ENCODE assay signal across 8 cellular contexts in the genomic region with DNA sequence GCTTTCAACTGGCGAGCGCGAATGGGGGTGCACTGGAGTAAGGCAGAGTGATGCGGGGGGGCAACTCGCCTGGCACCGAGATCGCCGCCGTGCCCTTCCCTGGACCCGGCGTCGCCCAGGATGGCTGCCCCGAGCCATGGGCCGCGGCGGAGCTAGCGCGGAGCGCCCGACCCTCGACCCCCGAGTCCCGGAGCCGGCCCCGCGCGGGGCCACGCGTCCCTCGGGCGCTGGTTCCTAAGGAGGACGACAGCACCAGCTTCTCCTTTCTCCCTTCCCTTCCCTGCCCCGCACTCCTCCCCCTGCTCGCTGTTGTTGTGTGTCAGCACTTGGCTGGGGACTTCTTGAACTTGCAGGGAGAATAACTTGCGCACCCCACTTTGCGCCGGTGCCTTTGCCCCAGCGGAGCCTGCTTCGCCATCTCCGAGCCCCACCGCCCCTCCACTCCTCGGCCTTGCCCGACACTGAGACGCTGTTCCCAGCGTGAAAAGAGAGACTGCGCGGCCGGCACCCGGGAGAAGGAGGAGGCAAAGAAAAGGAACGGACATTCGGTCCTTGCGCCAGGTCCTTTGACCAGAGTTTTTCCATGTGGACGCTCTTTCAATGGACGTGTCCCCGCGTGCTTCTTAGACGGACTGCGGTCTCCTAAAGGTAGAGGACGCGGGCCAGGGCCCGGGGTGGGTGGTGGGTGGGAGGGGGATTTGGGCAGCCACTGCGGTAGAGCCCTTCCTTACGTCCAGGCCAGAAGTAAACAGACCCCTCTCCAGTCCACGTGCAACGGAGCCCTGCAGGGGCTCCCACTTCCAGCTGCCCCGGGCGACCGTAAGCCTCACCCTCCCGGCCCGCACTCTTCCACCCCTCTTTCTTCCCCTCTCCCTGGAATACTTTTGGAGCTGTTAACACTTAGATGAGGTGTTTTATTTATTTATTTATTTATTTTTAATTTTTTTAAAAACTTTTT. TPM values are rescaled to one million over a fixed set of nuclear protein-coding genes. Genes with fewer than 3 reads are reported as not detected.
DNase-seq lines count a peak whose midpoint lies in the region; ATAC-seq, FAIRE-seq and TF ChIP-seq lines count a peak whose summit lies in the region.

No MANE protein-coding gene starts in this region.

- TF ChIP-seq POLR2A in uterus (IDR thresholded peaks at IDR 0.05), result no peak

- ATAC-seq in memory B cell (ENCODE audit: low read depth), result no peak

- H3K4me3 Mint-ChIP-seq in memory B cell, result peak overlapping the region; percentile 17

- no peak for TF ChIP-seq CTCF in GM06990 (IDR thresholded peaks at IDR 0.05; ENCODE audit: insufficient read depth, low read length, poor library complexity, severe bottlenecking)
- TF ChIP-seq CTCF in uterus (IDR thresholded peaks at IDR 0.05), result no peak
- TF ChIP-seq CTCF in D721Med (IDR thresholded peaks at IDR 0.05; ENCODE audit: insufficient read depth, missing control alignments), result no peak

- H3K4me1 Mint-ChIP-seq in memory B cell, result peaks cover 4% of the 10 kb centered on the region

- no peak overlapping the region for H3K27ac Mint-ChIP-seq in memory B cell

- H3K27me3 Mint-ChIP-seq in memory B cell, result peaks cover 13% of the 10 kb centered on the region

- H3K9ac ChIP-seq in HUES64 (ENCODE audit: low read depth, low read length) (peak overlapping the region; percentile 62), endocrine pancreas (ENCODE audit: control insufficient read depth, insufficient read depth, low read length) (peak overlapping the region; percentile 67)

- H3K27me3 ChIP-seq in GM06990 (replicated peaks; ENCODE audit: control insufficient read depth, insufficient read depth, low read length), result no peaks in the 10 kb centered on the region; the same call in 1 of the 2 replicates
- peaks cover 53% of the 10 kb centered on the region for H3K27me3 ChIP-seq in HUES64 (ENCODE audit: insufficient read depth, low read length)
- no peaks in the 10 kb centered on the region for H3K27me3 ChIP-seq in endocrine pancreas (ENCODE audit: control insufficient read depth, insufficient read depth, low read length)
- no peaks in the 10 kb centered on the region for H3K27me3 ChIP-seq in uterus

- no peaks in the 10 kb centered on the region for H3K36me3 Mint-ChIP-seq in memory B cell

- no peaks in the 10 kb centered on the region for H3K9me3 ChIP-seq in HUES64 (ENCODE audit: insufficient read depth, low read depth, low read length)
- no peaks in the 10 kb centered on the region for H3K9me3 ChIP-seq in endocrine pancreas (ENCODE audit: control insufficient read depth, low read length)
- no peaks in the 10 kb centered on the region for H3K9me3 ChIP-seq in uterus

- no peak overlapping the region for H3K27ac ChIP-seq in HUES64 (ENCODE audit: low read depth, low read length)
- H3K27ac ChIP-seq in uterus, result peak overlapping the region; percentile 62 to 72

- intact Hi-C loops in uterus (cut with DNase I; ENCODE audit: low total_unique reads), result no loop called here

- no peaks in the 10 kb centered on the region for H3K36me3 ChIP-seq in GM06990 (ENCODE audit: control insufficient read depth, insufficient read depth, low read length)
- peaks cover 7% of the 10 kb centered on the region; the same call in 1 of the 2 replicates for H3K36me3 ChIP-seq in HUES64 (ENCODE audit: insufficient read depth, low read length)
- no peaks in the 10 kb centered on the region for H3K36me3 ChIP-seq in endocrine pancreas (ENCODE audit: control insufficient read depth, insufficient read depth, low read length)
- no peaks in the 10 kb centered on the region for H3K36me3 ChIP-seq in uterus

- H3K4me3 ChIP-seq in GM06990 (replicated peaks; ENCODE audit: low read depth, low read length), result peak overlapping the region; percentile 35; the same call in 1 of the 2 replicates
- peak overlapping the region; percentile 80 for H3K4me3 ChIP-seq in HUES64 (ENCODE audit: low read length)
- peak overlapping the region; percentile 57 for H3K4me3 ChIP-seq in endocrine pancreas (ENCODE audit: control insufficient read depth, insufficient read depth, low read length)
- H3K4me3 ChIP-seq in uterus, result peak overlapping the region; percentile 50 to 63

- peak; percentile 3 for DNase-seq in GM06990 (ENCODE audit: extremely low read depth, insufficient read length)
- DNase-seq in memory B cell (ENCODE audit: low spot score in 2 of 2), result no peak
- DNase-seq in uterus, result peak in 1 of 2 donors; percentile 19
- no peak for DNase-seq in NCI-H2081 treated with DMSO at 0.1 percent for 48 hours (lab: John Stamatoyannopoulos, UW)
- no peak for DNase-seq in NCI-H2029 treated with DMSO at 0.1 percent for 48 hours (lab: John Stamatoyannopoulos, UW)
- DNase-seq in D721Med (ENCODE audit: insufficient read length, low spot score), result no peak

- WGBS in HUES64, result under 1% methylated on average over 70 of the region's 70 CpGs

- FAIRE-seq in D721Med (lab: Jason Lieb, UNC), result no peak

- H3K9me3 Mint-ChIP-seq in memory B cell, result no peaks in the 10 kb centered on the region

- peaks cover 48% of the 10 kb centered on the region for H3K4me1 ChIP-seq in HUES64 (ENCODE audit: insufficient read depth, low read length)
- no peaks in the 10 kb centered on the region for H3K4me1 ChIP-seq in endocrine pancreas (ENCODE audit: control insufficient read depth, insufficient read depth, low read length)
- H3K4me1 ChIP-seq in uterus, result no peaks in the 10 kb centered on the region

RNA-seq across cellular contexts. Expression of a gene that starts 1.0 kb away (rescaled TPM):
- 6.9 TPM for polyA plus RNA-seq in HUES64 (2013, experiment 1 of 2)
- polyA plus RNA-seq in HUES64 (2013, experiment 2 of 2), result 6.7 TPM
- 10 to 100 TPM in 1 of 4 donors, 1 to 10 TPM in 3; 2.1 to 17.0 (median 4.9) TPM for total RNA-seq in uterus
